ENCODE assay signal across 15 cellular contexts in the genomic region with DNA sequence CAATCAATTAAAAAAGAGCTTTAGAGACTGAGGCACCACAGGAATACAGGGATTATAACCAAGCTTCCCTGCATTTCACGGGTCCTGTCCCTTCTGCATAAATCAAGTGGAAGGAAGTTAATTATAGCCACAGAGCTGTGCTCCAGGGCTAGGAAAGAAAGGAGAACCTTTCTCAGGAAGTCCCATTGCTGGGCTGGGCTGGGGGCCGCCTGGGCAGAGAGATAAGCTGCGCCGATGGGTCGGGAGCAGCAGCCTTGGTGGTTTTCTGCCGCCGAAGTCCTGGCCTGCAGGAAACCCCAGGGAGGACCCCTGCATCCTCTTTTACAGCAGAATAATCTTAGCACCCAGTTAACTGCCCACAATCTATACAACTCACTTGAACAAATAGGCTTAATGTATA. TPM values are rescaled to one million over a fixed set of nuclear protein-coding genes. Genes with fewer than 3 reads are reported as not detected.
DNase-seq lines count a peak whose midpoint lies in the region; ATAC-seq and TF ChIP-seq lines count a peak whose summit lies in the region.
"Had no signal": no experiment of that assay in that cellular context is flagged by ENCODE, and none has a peak within 500 bp of the region (broad histone marks: within the 10 kb centered on the region; RNA-seq: fewer than 3 reads in every experiment).

No MANE protein-coding gene starts in this region.

- H3K9me3 Mint-ChIP-seq in naive thymus-derived CD4-positive, alpha-beta T cell = no peaks in the 10 kb centered on the region
- H3K9me3 Mint-ChIP-seq: activated CD4-positive, alpha-beta T cell treated with anti-CD3 and anti-CD28 coated beads, Interleukin-2, amount 10 ng/mL, durations not matched to agents 7 days and 5 days had no signal

- peaks cover 68% of the 10 kb centered on the region for H3K4me1 ChIP-seq in BLaER1
- H3K4me1 ChIP-seq in naive thymus-derived CD4-positive, alpha-beta T cell (ENCODE audit: control insufficient read depth in 2 of 2, insufficient read depth in 2 of 2, low read length in 2 of 2) = no peaks in the 10 kb centered on the region
- H3K4me1 ChIP-seq: Peyer's patch had no signal

- no peaks in the 10 kb centered on the region for H3K36me3 Mint-ChIP-seq in naive thymus-derived CD4-positive, alpha-beta T cell

- CTCF ChIA-PET in naive thymus-derived CD4-positive, alpha-beta T cell (lab: Charles Lee) = no interaction called here

- no peak overlapping the region for H3K4me3 Mint-ChIP-seq in naive thymus-derived CD4-positive, alpha-beta T cell
- H3K4me3 Mint-ChIP-seq: activated CD4-positive, alpha-beta T cell treated with anti-CD3 and anti-CD28 coated beads, Interleukin-2, amount 10 ng/mL, durations not matched to agents 7 days and 5 days had no signal

- peak; percentile 49 for DNase-seq in OCI-M2 (lab: John Stamatoyannopoulos, UW; ENCODE audit: unreplicated experiment)
- peak; percentile 32 to 43 for DNase-seq in erythroblast (lab: John Stamatoyannopoulos, UW)
- no peak for DNase-seq in naive thymus-derived CD4-positive, alpha-beta T cell
- no peak for DNase-seq in D341Med (ENCODE audit: low spot score)
- DNase-seq in NCI-H1417 (lab: John Stamatoyannopoulos, UW) = no peak
- DNase-seq in H4 (ENCODE audit: low spot score) = no peak
- DNase-seq: activated CD4-positive, alpha-beta T cell treated with anti-CD3 and anti-CD28 coated beads, Interleukin-2, amount 10 ng/mL, durations not matched to agents 7 days and 5 days; Caco-2; NCI-H1694; Peyer's patch; stimulated activated CD4-positive, alpha-beta T cell treated with anti-CD3 and anti-CD28 coated beads, Interleukin-15, amount 100 ng/mL, for 24 hours; T-helper 1 cell had no signal

- POLR2A ChIA-PET in naive thymus-derived CD4-positive, alpha-beta T cell (lab: Charles Lee) = no interaction called here

- peak overlapping the region; percentile 31; the same call in 1 of the 2 replicates for H3K9ac ChIP-seq in BLaER1

- ATAC-seq in naive thymus-derived CD4-positive, alpha-beta T cell = peak; percentile 38
- no peak for ATAC-seq in GM21737 (IDR thresholded peaks at IDR 0.05; ENCODE audit: unreplicated experiment)

- H3K27ac Mint-ChIP-seq in naive thymus-derived CD4-positive, alpha-beta T cell = no peak overlapping the region
- H3K27ac Mint-ChIP-seq: activated CD4-positive, alpha-beta T cell treated with anti-CD3 and anti-CD28 coated beads, Interleukin-2, amount 10 ng/mL, durations not matched to agents 7 days and 5 days had no signal

- H3K4me1 Mint-ChIP-seq in naive thymus-derived CD4-positive, alpha-beta T cell = peaks cover 0 to 6% (median 0%) of the 10 kb centered on the region in 7 donors
- H3K4me1 Mint-ChIP-seq: activated CD4-positive, alpha-beta T cell treated with anti-CD3 and anti-CD28 coated beads, Interleukin-2, amount 10 ng/mL, durations not matched to agents 7 days and 5 days had no signal

- intact Hi-C loops in naive thymus-derived CD4-positive, alpha-beta T cell (cut with micrococcal nuclease) = no loop called here

- H3K27me3 ChIP-seq in BLaER1 = no peaks in the 10 kb centered on the region; the same call in 1 of the 2 replicates
- H3K27me3 ChIP-seq in naive thymus-derived CD4-positive, alpha-beta T cell (ENCODE audit: control insufficient read depth in 2 of 2, insufficient read depth in 2 of 2, low read length in 2 of 2) = no peaks in the 10 kb centered on the region
- H3K27me3 ChIP-seq: Peyer's patch had no signal

- H3K4me3 ChIP-seq in BLaER1 = peak overlapping the region; percentile 24; the same call in 1 of the 2 replicates
- no peak overlapping the region for H3K4me3 ChIP-seq in naive thymus-derived CD4-positive, alpha-beta T cell (ENCODE audit: low read length)
- H3K4me3 ChIP-seq: Peyer's patch had no signal

- H3K4me2 ChIP-seq in BLaER1 = peak overlapping the region; percentile 87

- no peaks in the 10 kb centered on the region for H3K9me3 ChIP-seq in BLaER1
- no peaks in the 10 kb centered on the region for H3K9me3 ChIP-seq in naive thymus-derived CD4-positive, alpha-beta T cell (ENCODE audit: control insufficient read depth in 2 of 3, low read length in 3 of 3)
- H3K9me3 ChIP-seq: Caco-2, Peyer's patch had no signal

- no peak overlapping the region for H3K27ac ChIP-seq in BLaER1
- no peak overlapping the region for H3K27ac ChIP-seq in naive thymus-derived CD4-positive, alpha-beta T cell (ENCODE audit: low read depth, low read length)

- H3K27me3 Mint-ChIP-seq in naive thymus-derived CD4-positive, alpha-beta T cell = peaks cover 18 to 72% (median 29%) of the 10 kb centered on the region in 5 donors

- H4K20me1 ChIP-seq in BLaER1 = no peaks in the 10 kb centered on the region

- H3K36me3 ChIP-seq in BLaER1 = no peaks in the 10 kb centered on the region
- H3K36me3 ChIP-seq in naive thymus-derived CD4-positive, alpha-beta T cell (ENCODE audit: control insufficient read depth in 2 of 3, insufficient read depth in 3 of 3, low read length in 3 of 3) = no peaks in the 10 kb centered on the region
- H3K36me3 ChIP-seq: Peyer's patch had no signal

- TF ChIP-seq POLR2A in erythroblast (IDR thresholded peaks at IDR 0.05; ENCODE audit: low read length) = no peak

RNA-seq across cellular contexts. Expression of gene CD34, which starts 12.6 kb away (rescaled TPM):
- total RNA-seq in naive thymus-derived CD4-positive, alpha-beta T cell = 1 to 10 TPM in 1 of 5 experiments, under 1 TPM in 3, not detected in 1; 0.02 to 3.4 (median 0.39) TPM
- polyA plus RNA-seq in naive thymus-derived CD4-positive, alpha-beta T cell = not detected
- total RNA-seq in H4 (2014; rRNA removed; shearing (Covaris generic)) = 0.06 TPM in 1 of 2 replicates, not detected in the other
- total RNA-seq: Caco-2, NCI-H460 had no signal

Comparison
In these comparisons a context has a peak if more than half of its experiments do, and no peak if none do; other contexts are left out.
1. DNase-seq: peak in OCI-M2 (single experiment) and erythroblast (2 of 2); none in naive thymus-derived CD4-positive, alpha-beta T cell (0 of 9), D341Med (single experiment), NCI-H1417 (0 of 3) and H4 (single experiment).